In genomic region chr13:51583875-51584730, GRCh38 we compare ENCODE assay signal across 8 cellular contexts. TPM values are rescaled to one million over a fixed set of nuclear protein-coding genes. Genes with fewer than 3 reads are reported as not detected.
DNase-seq lines count a peak whose midpoint lies in the region; ATAC-seq and TF ChIP-seq lines count a peak whose summit lies in the region.

TSS of gene WDFY2 (plus strand) at chr13:51584462. CDS start at chr13:51584688, 226 bp downstream.

- POLR2A ChIA-PET in GM10248 (lab: Yijun Ruan, JAX) = interaction anchor here (1.4 to 3.8 kb wide), 3 partner anchors 131 to 133 kb away, joined by 3 to 26 read pairs (median 16); partner anchors contain the start of gene INTS6

- DNase-seq in GM10248 (ENCODE audit: extremely low spot score) (peak; percentile 97), NCI-H1092 treated with DMSO at 0.1 percent for 48 hours (lab: John Stamatoyannopoulos, UW) (peak; percentile 99), SKM-1 (lab: John Stamatoyannopoulos, UW; ENCODE audit: unreplicated experiment) (peak; percentile 98), glomerular visceral epithelial cell (ENCODE audit: extremely low spot score) (peak; percentile 100), omental fat pad (ENCODE audit: low spot score) (peak; percentile 99), testis (peak; percentile 100)

- peak within 1 kb of the TSS; percentile 81 to 94 for H3K4me3 ChIP-seq in testis

- H3K27me3 ChIP-seq in testis = no peaks in the 10 kb centered on the region

- no peaks in the 10 kb centered on the region for H3K36me3 ChIP-seq in testis (ENCODE audit: low read depth, missing control alignments)

- TF ChIP-seq POLR2A in testis (IDR thresholded peaks at IDR 0.05) = peak; percentile 86

- peaks cover 37% of the 10 kb centered on the region for H3K4me1 Mint-ChIP-seq in activated naive CD8-positive, alpha-beta T cell (ENCODE audit: low read depth)

- intact Hi-C loops in testis (cut with DNase I; ENCODE audit: low total_unique reads) = loop anchor here (10.0 kb wide), 1 partner anchor 129 kb away; the partner anchor contains the start of gene INTS6

- TF ChIP-seq CTCF in GM10248 (IDR thresholded peaks at IDR 0.05; ENCODE audit: control extremely low read depth, extremely low read depth, low read depth, missing control alignments) = no peak
- no peak for TF ChIP-seq CTCF in omental fat pad (IDR thresholded peaks at IDR 0.05)
- TF ChIP-seq CTCF in testis (IDR thresholded peaks at IDR 0.05) = peak in 1 of 3 experiments; percentile 25

- CTCF ChIA-PET in GM10248 (lab: Yijun Ruan, JAX) = interaction anchor here (0.8 to 1.1 kb wide), 3 partner anchors 28 to 128 kb away, joined by 3 to 4 read pairs (median 3); no protein-coding TSS in a partner anchor

- H3K36me3 Mint-ChIP-seq in activated naive CD8-positive, alpha-beta T cell = peaks cover 4% of the 10 kb centered on the region

- no peaks in the 10 kb centered on the region for H3K9me3 Mint-ChIP-seq in activated naive CD8-positive, alpha-beta T cell (ENCODE audit: low read depth)

- no peaks in the 10 kb centered on the region for H3K9me3 ChIP-seq in testis

- WGBS in testis, 2 donors = 0% methylated on average over 25 to 74 of the region's 81 CpGs

- H3K27me3 Mint-ChIP-seq in activated naive CD8-positive, alpha-beta T cell = no peaks in the 10 kb centered on the region

- H3K27ac ChIP-seq in testis = peak within 1 kb of the TSS; percentile 89 to 90

- peak within 1 kb of the TSS; percentile 95 for H3K27ac Mint-ChIP-seq in activated naive CD8-positive, alpha-beta T cell

- peak within 1 kb of the TSS; percentile 95 for H3K4me3 Mint-ChIP-seq in activated naive CD8-positive, alpha-beta T cell

- H3K4me1 ChIP-seq in testis = peaks cover 40% of the 10 kb centered on the region

- peak; percentile 71 for ATAC-seq in HG02610 (IDR thresholded peaks at IDR 0.05; ENCODE audit: unreplicated experiment)
- peak; percentile 99 for ATAC-seq in omental fat pad (ENCODE audit: low FRiP score)

RNA-seq across cellular contexts. Expression of gene WDFY2, which starts in this region (rescaled TPM):
- 10 to 100 TPM; 13.3 to 26.6 (median 15.8) TPM for total RNA-seq in omental fat pad
- 10 to 100 TPM; 36.1 to 45.8 TPM for total RNA-seq in testis
- polyA plus RNA-seq in testis (ENCODE audit: insufficient read depth, low read depth, low replicate concordance) = 17.1 TPM

Comparison
In these comparisons a context has a peak if more than half of its experiments do, and no peak if none do; other contexts are left out.
1. Peak in every context shown above with its lines: DNase-seq, ATAC-seq, H3K4me3 ChIP-seq and H3K27ac ChIP-seq.